ENCODE assay signal across 8 cellular contexts in the genomic region with DNA sequence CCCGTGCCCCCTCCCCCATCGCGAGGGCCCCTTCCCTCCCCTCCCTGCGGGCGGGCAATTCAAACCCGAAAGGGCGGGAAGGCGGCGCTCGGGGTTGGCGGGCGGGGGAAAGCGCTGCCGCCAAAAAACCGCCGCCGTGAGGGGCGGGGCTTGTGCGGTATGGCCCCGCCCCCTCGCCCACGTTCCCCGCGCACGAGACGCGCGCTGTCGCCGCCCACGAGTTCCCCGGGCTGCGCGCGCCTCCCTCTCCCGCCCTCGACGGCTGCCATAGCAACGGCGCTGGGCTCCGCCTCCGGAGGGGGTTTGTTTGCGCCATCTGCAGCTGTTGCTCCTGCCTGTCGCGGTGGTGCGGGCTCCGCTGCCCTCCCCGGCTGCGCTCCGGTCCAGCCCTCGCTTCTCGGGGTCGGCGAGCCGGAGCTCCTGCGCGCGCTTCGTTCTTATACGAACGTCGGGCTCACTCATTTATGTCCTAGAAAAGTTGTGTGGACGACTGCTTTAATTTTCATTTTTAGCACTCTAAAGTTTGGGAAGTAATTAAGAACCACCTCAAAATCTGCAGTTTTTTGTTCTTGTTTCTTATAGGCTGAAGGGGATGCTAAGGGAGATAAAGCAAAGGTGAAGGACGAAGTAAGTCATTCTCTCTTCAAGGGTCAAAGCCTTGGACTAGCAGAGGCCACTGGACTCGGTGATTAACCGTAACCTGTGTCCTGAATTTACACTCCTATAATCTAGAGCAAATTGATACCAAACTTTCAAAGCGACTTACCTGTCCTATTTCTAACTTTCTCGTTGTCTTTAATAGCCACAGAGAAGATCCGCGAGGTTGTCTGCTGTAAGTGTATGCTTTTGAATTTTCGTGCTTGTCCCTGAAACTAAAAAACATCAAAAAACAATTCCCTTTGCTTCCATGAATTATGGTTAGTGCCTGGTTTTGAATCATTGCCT. TPM values are rescaled to one million over a fixed set of nuclear protein-coding genes. Genes with fewer than 3 reads are reported as not detected.
A peak's percentile ranks its signal among the peaks of the same experiment; 100 is the strongest.
DNase-seq lines count a peak whose midpoint lies in the region; ATAC-seq and TF ChIP-seq lines count a peak whose summit lies in the region.

No MANE protein-coding gene starts in this region.

- WGBS in gastroesophageal sphincter (ENCODE audit: low coverage in 1 of 2), 2 donors: 3 to 8% methylated on average over 27 to 32 of the region's 71 CpGs

- ATAC-seq in gastroesophageal sphincter: peak; percentile 93

- H3K27me3 Mint-ChIP-seq in HFFc6 (ENCODE audit: insufficient read depth): peaks cover 4% of the 10 kb centered on the region; the same call in 1 of the 2 replicates

- H3K4me1 Mint-ChIP-seq in HFFc6 (ENCODE audit: low read depth): peaks cover 59% of the 10 kb centered on the region

- peaks cover 51% of the 10 kb centered on the region for H3K36me3 Mint-ChIP-seq in HFFc6 (ENCODE audit: low read depth)

- TF ChIP-seq EP300 in gastroesophageal sphincter (IDR thresholded peaks at IDR 0.05): no peak

- TF ChIP-seq POLR2A in NB4 (IDR thresholded peaks at IDR 0.05; ENCODE audit: extremely low read depth, insufficient read length): no peak
- peak in 1 of 2 donors; percentile 30 for TF ChIP-seq POLR2A in gastroesophageal sphincter (IDR thresholded peaks at IDR 0.05)

- H3K4me1 ChIP-seq in gastroesophageal sphincter (peaks cover 0 to 37% (median 15%) of the 10 kb centered on the region in 3 donors), neutrophil (ENCODE audit: control insufficient read depth in 1 of 2, insufficient read depth in 1 of 2, low read depth in 1 of 2, low read length in 1 of 2) (peaks cover 53 to 61% of the 10 kb centered on the region in 2 experiments)

- H3K36me3 ChIP-seq in SK-N-MC (ENCODE audit: insufficient read depth, low read length) (peaks cover 52% of the 10 kb centered on the region), gastroesophageal sphincter (peaks cover 0 to 54% of the 10 kb centered on the region in 2 donors), neutrophil (peaks cover 38% of the 10 kb centered on the region)

- no peaks in the 10 kb centered on the region for H3K27me3 ChIP-seq in gastroesophageal sphincter
- no peaks in the 10 kb centered on the region for H3K27me3 ChIP-seq in neutrophil

- H3K27ac ChIP-seq in SK-N-MC (peak overlapping the region; percentile 97), gastroesophageal sphincter (peak overlapping the region; percentile 89 to 100 (median 100)), neutrophil (peak overlapping the region; percentile 98)

- TF ChIP-seq CTCF in HFFc6 (IDR thresholded peaks at IDR 0.05) (no peak; the same call in 1 of the 2 replicates), NB4 (IDR thresholded peaks at IDR 0.05; ENCODE audit: low read depth, low read length) (no peak), gastroesophageal sphincter (IDR thresholded peaks at IDR 0.05) (peak in 1 of 4 experiments; percentile 16), neutrophil (IDR thresholded peaks at IDR 0.05) (no peak)

- H3K9me3 ChIP-seq in SK-N-MC (ENCODE audit: low read depth, low read length) (no peaks in the 10 kb centered on the region), gastroesophageal sphincter (no peaks in the 10 kb centered on the region), neutrophil (no peaks in the 10 kb centered on the region)

- no peaks in the 10 kb centered on the region for H3K9me3 Mint-ChIP-seq in HFFc6

- peak overlapping the region; percentile 97 for H3K4me3 ChIP-seq in NB4 (ENCODE audit: low read depth, low read length)
- H3K4me3 ChIP-seq in SK-N-MC: peak overlapping the region; percentile 100
- peak overlapping the region; percentile 70 to 100 for H3K4me3 ChIP-seq in gastroesophageal sphincter
- peak overlapping the region; percentile 94 to 99 for H3K4me3 ChIP-seq in neutrophil (ENCODE audit: low read depth in 1 of 2, low read length in 1 of 2)

- H3K4me3 Mint-ChIP-seq in HFFc6: peak overlapping the region; percentile 94

- DNase-seq in GF-D8 (lab: John Stamatoyannopoulos, UW) (peak; percentile 86), HFFc6 (peak; percentile 87), NB4 (ENCODE audit: low read depth) (peak; percentile 92), SK-N-MC (ENCODE audit: low read depth, low spot score) (peak; percentile 26), stromal cell of bone marrow (ENCODE audit: low read depth) (peak; percentile 86)
- peak; percentile 94 for DNase-seq in activated naive CD4-positive, alpha-beta T cell treated with anti-CD3 and anti-CD28 coated beads, Interleukin-2, amount 50 U/mL, for 16 hours

- H3K9ac ChIP-seq in SK-N-MC (ENCODE audit: insufficient read length): peak overlapping the region; percentile 94

- peak overlapping the region; percentile 70 for H3K27ac Mint-ChIP-seq in HFFc6

RNA-seq across cellular contexts. Expression of a gene that starts 0.9 kb away (rescaled TPM):
- total RNA-seq in HFFc6 (2021; fragmentation: NEBNext Ultra II Directional; extraction: Animal tissue kit (Norgen Biotek cat#: 25700)): 100 to 1,000 TPM; 440 to 699 (median 668) TPM
- total RNA-seq in gastroesophageal sphincter: 100 to 1,000 TPM; 128 to 288 (median 252) TPM

RNA-seq across cellular contexts. Expression of a gene that starts 41.1 kb away (rescaled TPM):
- total RNA-seq in HFFc6 (2021; fragmentation: NEBNext Ultra II Directional; extraction: Animal tissue kit (Norgen Biotek cat#: 25700)): 10 to 100 TPM; 68.3 to 76.1 (median 70.8) TPM
- 10 to 100 TPM; 23.6 to 36.4 (median 31.7) TPM for total RNA-seq in gastroesophageal sphincter

RNA-seq across cellular contexts. Expression of a gene that starts 56.4 kb away (rescaled TPM):
- total RNA-seq in HFFc6 (2021; fragmentation: NEBNext Ultra II Directional; extraction: Animal tissue kit (Norgen Biotek cat#: 25700)): 1 to 10 TPM; 1.5 to 2.6 (median 1.7) TPM
- 1 to 10 TPM; 3.5 to 8.5 (median 6.2) TPM for total RNA-seq in gastroesophageal sphincter

Comparison
In these comparisons a context has a peak if more than half of its experiments do, and no peak if none do; other contexts are left out.
1. Peak in every context shown above with its lines: DNase-seq, ATAC-seq, H3K4me3 ChIP-seq and H3K27ac ChIP-seq.
2. DNase-seq: peak in every context shown above with its lines; median percentile 94 in activated naive CD4-positive, alpha-beta T cell treated with anti-CD3 and anti-CD28 coated beads, Interleukin-2, amount 50 U/mL, for 16 hours; 92 in NB4; 87 in HFFc6; 86 in GF-D8; 86 in stromal cell of bone marrow; 26 in SK-N-MC.